ENCODE assay signal across 10 cellular contexts in the genomic region with DNA sequence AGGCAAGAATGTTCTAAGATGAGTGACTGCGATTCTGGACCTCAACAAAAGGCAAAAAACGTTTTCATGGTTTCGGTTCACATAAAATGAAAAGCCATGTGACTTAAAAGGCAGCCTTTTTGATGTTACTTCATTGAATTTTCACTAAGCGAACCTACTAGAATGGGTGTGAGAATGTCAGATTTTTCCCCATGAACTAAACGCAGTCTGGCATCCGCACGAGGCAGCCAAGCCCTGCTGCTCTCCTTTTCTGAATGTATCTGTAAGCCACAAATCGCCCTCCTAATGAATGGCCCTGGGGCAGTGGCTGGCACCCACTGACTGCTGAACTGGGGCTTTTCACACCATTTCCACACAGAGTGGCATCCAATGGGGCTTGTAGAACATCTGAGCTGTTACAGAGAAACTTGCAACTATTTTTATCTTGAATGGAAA. TPM values are rescaled to one million over a fixed set of nuclear protein-coding genes. Genes with fewer than 3 reads are reported as not detected.
A peak's percentile ranks its signal among the peaks of the same experiment; 100 is the strongest.
DNase-seq lines count a peak whose midpoint lies in the region; ATAC-seq, FAIRE-seq and TF ChIP-seq lines count a peak whose summit lies in the region.
"Had no signal": no experiment of that assay in that cellular context is flagged by ENCODE, and none has a peak within 500 bp of the region (broad histone marks: within the 10 kb centered on the region; RNA-seq: fewer than 3 reads in every experiment).

No MANE protein-coding gene starts in this region.

- TF ChIP-seq POLR2A in endothelial cell of umbilical vein (IDR thresholded peaks at IDR 0.05; ENCODE audit: low read depth, low read length): no peak
- no peak for TF ChIP-seq POLR2A in transverse colon (IDR thresholded peaks at IDR 0.05)

- dilution Hi-C loops in endothelial cell of umbilical vein (cut with MboI; ENCODE audit: extremely low pct_ligation_motif_present, low sequenced_read_pairs): no loop called here

- H3K9ac ChIP-seq in endothelial cell of umbilical vein (replicated peaks; ENCODE audit: extremely low read depth, insufficient read depth, low read length) (peak overlapping the region; percentile 72), neural cell (ENCODE audit: low read length) (peak overlapping the region; percentile 36)

- FAIRE-seq in endothelial cell of umbilical vein (lab: Jason Lieb, UNC): no peak

- no TSS peak for BruUV-seq in endothelial cell of umbilical vein (replicated peaks; lab: Mats Ljungman, UMichigan)

- H3K36me3 ChIP-seq in SJCRH30 (no peaks in the 10 kb centered on the region), endothelial cell of umbilical vein (ENCODE audit: control insufficient read depth in 2 of 2, extremely low read depth in 1 of 2, insufficient read depth in 2 of 2, low read length in 2 of 2) (peaks cover 1 to 3% of the 10 kb centered on the region in 2 experiments), neural cell (ENCODE audit: insufficient read depth, low read length) (no peaks in the 10 kb centered on the region), transverse colon (peaks cover 0 to 12% (median 2%) of the 10 kb centered on the region in 4 donors)

- DNase-seq in SJCRH30 (no peak), endothelial cell of umbilical vein (ENCODE audit: low read depth, low spot score) (no peak), transverse colon (no peak), iPS-NIHi11 (ENCODE audit: low spot score) (no peak)
- DNase-seq in activated naive CD4-positive, alpha-beta T cell treated with Interleukin-2 at 50 U/mL for 16 hours: no peak
- DNase-seq: GDM1, NCI-H526 had no signal

- H3F3A ChIP-seq in neural cell (ENCODE audit: insufficient read depth, low read length, poor library complexity, severe bottlenecking): no peaks in the 10 kb centered on the region

- H4K20me1 ChIP-seq in endothelial cell of umbilical vein (replicated peaks; ENCODE audit: control insufficient read depth, extremely low read depth, insufficient read depth, low read length) (no peaks in the 10 kb centered on the region), neural cell (ENCODE audit: insufficient read depth) (no peaks in the 10 kb centered on the region)

- H3K9me3 ChIP-seq in SJCRH30 (replicated peaks): no peaks in the 10 kb centered on the region
- H3K9me3 ChIP-seq in endothelial cell of umbilical vein (replicated peaks; ENCODE audit: control insufficient read depth, insufficient read depth, low read length): no peaks in the 10 kb centered on the region
- H3K9me3 ChIP-seq in neural cell (ENCODE audit: low read length): no peaks in the 10 kb centered on the region
- H3K9me3 ChIP-seq in transverse colon: no peaks in the 10 kb centered on the region
- H3K9me3 ChIP-seq: neutrophil had no signal

- H3K79me2 ChIP-seq in endothelial cell of umbilical vein (ENCODE audit: control insufficient read depth, insufficient read depth, low read length) (no peaks in the 10 kb centered on the region), neural cell (replicated peaks; ENCODE audit: insufficient read depth, low read length) (no peaks in the 10 kb centered on the region)

- H2AFZ ChIP-seq in endothelial cell of umbilical vein (ENCODE audit: low read depth, low read length): no peak overlapping the region
- H2AFZ ChIP-seq in neural cell (ENCODE audit: low read depth, low read length): no peak overlapping the region

- TF ChIP-seq EP300 in neural cell (conservative IDR thresholded peaks at IDR 0.05; ENCODE audit: poor library complexity, severe bottlenecking) (no peak), transverse colon (IDR thresholded peaks at IDR 0.05; ENCODE audit: low read depth) (no peak)

- peak overlapping the region; percentile 80 for H3K27ac ChIP-seq in SJCRH30
- peak overlapping the region; percentile 85 for H3K27ac ChIP-seq in endothelial cell of umbilical vein (ENCODE audit: insufficient read depth, low read depth, low read length)
- peak overlapping the region; percentile 66 for H3K27ac ChIP-seq in neural cell (ENCODE audit: low read length)
- peak overlapping the region; percentile 85 to 93 (median 89) for H3K27ac ChIP-seq in transverse colon
- H3K27ac ChIP-seq: neutrophil had no signal

- intact Hi-C loops in endothelial cell of umbilical vein (cut with micrococcal nuclease): no loop called here
- intact Hi-C loops in transverse colon (cut with DNase I; ENCODE audit: low total_unique reads): no loop called here

- WGBS in transverse colon (ENCODE audit: low coverage in 1 of 2), 2 donors: 79 to 82% methylated on average over 6 to 8 of the region's 8 CpGs

- CTCF ChIA-PET in endothelial cell of umbilical vein (lab: Charles Lee): interaction anchor here (1.8 to 3.2 kb wide), 2 partner anchors 30 to 40 kb away, joined by 4 to 11 read pairs; partner anchors contain the start of gene PPP2R1B

- POLR2A ChIA-PET in endothelial cell of umbilical vein (lab: Charles Lee): no interaction called here

- H3K27me3 ChIP-seq in SJCRH30 (no peaks in the 10 kb centered on the region), endothelial cell of umbilical vein (ENCODE audit: control insufficient read depth in 2 of 2, insufficient read depth in 2 of 2, low read length in 2 of 2) (no peaks in the 10 kb centered on the region), neural cell (ENCODE audit: insufficient read depth, low read depth, low read length) (no peaks in the 10 kb centered on the region), transverse colon (no peaks in the 10 kb centered on the region)
- H3K27me3 ChIP-seq: neutrophil had no signal

- H3K9me1 ChIP-seq in endothelial cell of umbilical vein (replicated peaks; ENCODE audit: control insufficient read depth, extremely low read depth, insufficient read depth, low read length): no peaks in the 10 kb centered on the region

- in situ Hi-C loops in transverse colon (cut with MboI; ENCODE audit: low pct_ligation_motif_present in 1 of 4, low pct_unique_long_range_greater_than_20kb in 1 of 4, low sequenced_read_pairs in 3 of 4): no loop called here

- H3K4me1 ChIP-seq in SJCRH30 (peaks cover 19% of the 10 kb centered on the region), endothelial cell of umbilical vein (ENCODE audit: control insufficient read depth, extremely low read depth, insufficient read depth, low read length) (peaks cover 59% of the 10 kb centered on the region), transverse colon (peaks cover 31 to 62% (median 40%) of the 10 kb centered on the region in 4 donors)

- no peak overlapping the region for H3K4me2 ChIP-seq in endothelial cell of umbilical vein (ENCODE audit: insufficient read depth, low read length)
- H3K4me2 ChIP-seq in neural cell (ENCODE audit: low read length): no peak overlapping the region

- no peak for TF ChIP-seq RAD21 in neural cell (conservative IDR thresholded peaks at IDR 0.05)

- H3K9me2 ChIP-seq in neural cell (ENCODE audit: insufficient read depth, low read length): no peaks in the 10 kb centered on the region

- TF ChIP-seq CTCF in endothelial cell of umbilical vein (IDR thresholded peaks at IDR 0.05; ENCODE audit: extremely low read depth in 1 of 2, insufficient read depth in 1 of 2, low read depth in 1 of 2, low read length in 2 of 2) (no peak), neural cell (IDR thresholded peaks at IDR 0.05; ENCODE audit: poor library complexity, severe bottlenecking) (no peak), transverse colon (IDR thresholded peaks at IDR 0.05) (no peak)

- no peak overlapping the region for H3K4me3 ChIP-seq in SJCRH30
- H3K4me3 ChIP-seq in endothelial cell of umbilical vein (replicated peaks in 1 of 3; ENCODE audit: insufficient read depth in 1 of 3, low read depth in 1 of 3, low read length in 3 of 3): no peak overlapping the region
- H3K4me3 ChIP-seq in neural cell (ENCODE audit: low read length): no peak overlapping the region
- H3K4me3 ChIP-seq in transverse colon: no peak overlapping the region

- ATAC-seq in GM18873 (IDR thresholded peaks at IDR 0.05; ENCODE audit: low FRiP score, unreplicated experiment): no peak

TF ChIP-seq in endothelial cell of umbilical vein, 7 proteins besides CTCF, POLR2A, EP300 and RAD21 (continues in another document):
- TF ChIP-seq JUN (IDR thresholded peaks at IDR 0.05; ENCODE audit: borderline replicate concordance, insufficient read depth, insufficient read length, low read depth) (no peak), POLR2AphosphoS5 (IDR thresholded peaks at IDR 0.05; ENCODE audit: insufficient read depth, low read depth, low read length) (no peak), MYC (IDR thresholded peaks at IDR 0.05; ENCODE audit: low read depth, low read length) (no peak), GATA2 (IDR thresholded peaks at IDR 0.05; ENCODE audit: insufficient read depth, insufficient read length, low read depth, low read length) (no peak)
- TF ChIP-seq, protein P1, sequence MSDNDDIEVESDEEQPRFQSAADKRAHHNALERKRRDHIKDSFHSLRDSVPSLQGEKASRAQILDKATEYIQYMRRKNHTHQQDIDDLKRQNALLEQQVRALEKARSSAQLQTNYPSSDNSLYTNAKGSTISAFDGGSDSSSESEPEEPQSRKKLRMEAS (IDR thresholded peaks at IDR 0.05; ENCODE audit: insufficient read depth, insufficient read length): no peak

TF ChIP-seq in neural cell, 6 proteins besides CTCF, POLR2A, EP300 and RAD21 (continues in another document):
- TF ChIP-seq TAF1 (IDR thresholded peaks at IDR 0.05; ENCODE audit: low read depth) (no peak), EZH2 (IDR thresholded peaks at IDR 0.05; ENCODE audit: borderline replicate concordance, insufficient read depth, low read length, poor library complexity, severe bottlenecking) (no peak), SMC3 (conservative IDR thresholded peaks at IDR 0.05; ENCODE audit: poor library complexity) (no peak)

RNA-seq across cellular contexts. Expression of gene PPP2R1B, which starts 29.6 kb away (rescaled TPM):
- 29.8 and 35.4 TPM in 2 replicates for total RNA-seq in SJCRH30 (2014; rRNA removed; shearing (Covaris generic))
- total RNA-seq in endothelial cell of umbilical vein: 42.7 and 50.8 TPM in 2 replicates
- 17.0 and 18.0 TPM in 2 replicates for polyA plus RNA-seq in endothelial cell of umbilical vein
- polyA plus RNA-seq in endothelial cell of umbilical vein (2011; cell fraction: cytosol; rRNA removed): 20.0 and 22.9 TPM in 2 replicates
- polyA plus RNA-seq in endothelial cell of umbilical vein (2011; cell fraction: nucleus; rRNA removed): 32.5 and 32.7 TPM in 2 replicates
- polyA plus RNA-seq in endothelial cell of umbilical vein (2012): 31.6 and 33.7 TPM in 2 replicates
- 59.6 and 61.0 TPM in 2 replicates for polyA minus RNA-seq in endothelial cell of umbilical vein
- 16.8 TPM for polyA minus RNA-seq in endothelial cell of umbilical vein (2011; cell fraction: cytosol; rRNA and poly(A)+ RNA removed)
- polyA minus RNA-seq in endothelial cell of umbilical vein (2011; cell fraction: nucleus; rRNA and poly(A)+ RNA removed): 28.8 and 45.3 TPM in 2 replicates
- polyA plus RNA-seq in neural cell: 10.4 and 11.8 TPM in 2 replicates
- 20.7 and 28.0 TPM in 2 replicates for polyA minus RNA-seq in neural cell
- total RNA-seq in transverse colon: 10 to 100 TPM; 28.1 to 55.5 (median 41.5) TPM
